ENCODE assay signal across 2 cellular contexts in the genomic region with DNA sequence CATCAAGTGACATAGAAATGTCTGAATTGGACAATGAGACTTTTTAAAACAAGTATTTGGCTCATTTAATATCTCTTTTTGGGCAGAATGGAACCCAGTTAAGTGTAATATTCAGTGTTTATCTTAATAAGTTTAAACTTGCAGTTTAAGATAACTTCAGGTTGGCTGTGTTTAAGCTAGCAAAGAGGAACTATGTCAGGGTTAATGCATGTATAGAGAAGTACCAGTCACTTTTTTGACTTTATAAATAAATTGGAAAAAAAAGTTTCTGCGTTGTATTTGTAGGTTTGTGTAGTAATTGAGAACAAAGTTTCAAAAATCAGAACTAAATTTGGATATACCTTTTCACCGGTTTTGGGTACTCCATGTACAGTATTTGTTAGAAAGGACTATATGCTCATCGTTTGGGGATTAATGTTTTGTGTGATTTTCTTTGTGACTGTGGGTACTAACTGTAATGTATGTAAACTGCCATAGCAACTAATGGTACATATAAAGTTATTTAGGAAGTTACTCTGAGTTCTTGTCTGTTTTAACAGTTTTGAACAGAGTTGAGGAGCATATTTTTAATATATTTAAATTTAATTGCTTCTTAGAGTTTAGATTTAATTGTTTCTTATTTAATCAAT.
A peak's percentile ranks its signal among the peaks of the same experiment; 100 is the strongest.
TF ChIP-seq lines count a peak whose summit lies in the region.

No MANE protein-coding gene starts in this region.

TF ChIP-seq in Ishikawa, 13 proteins besides CTCF, POLR2A, EP300 and RAD21:
- TF ChIP-seq, protein P1, sequence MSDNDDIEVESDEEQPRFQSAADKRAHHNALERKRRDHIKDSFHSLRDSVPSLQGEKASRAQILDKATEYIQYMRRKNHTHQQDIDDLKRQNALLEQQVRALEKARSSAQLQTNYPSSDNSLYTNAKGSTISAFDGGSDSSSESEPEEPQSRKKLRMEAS (IDR thresholded peaks at IDR 0.05) = 0 out of 2 replicates have a peak, but pooled peaks have one; percentile 21
- TF ChIP-seq TAF1 (IDR thresholded peaks at IDR 0.05; ENCODE audit: low read depth) = no peak

TF ChIP-seq in GM23338, 12 proteins besides CTCF, POLR2A, EP300 and RAD21:
- TF ChIP-seq, protein P2, sequence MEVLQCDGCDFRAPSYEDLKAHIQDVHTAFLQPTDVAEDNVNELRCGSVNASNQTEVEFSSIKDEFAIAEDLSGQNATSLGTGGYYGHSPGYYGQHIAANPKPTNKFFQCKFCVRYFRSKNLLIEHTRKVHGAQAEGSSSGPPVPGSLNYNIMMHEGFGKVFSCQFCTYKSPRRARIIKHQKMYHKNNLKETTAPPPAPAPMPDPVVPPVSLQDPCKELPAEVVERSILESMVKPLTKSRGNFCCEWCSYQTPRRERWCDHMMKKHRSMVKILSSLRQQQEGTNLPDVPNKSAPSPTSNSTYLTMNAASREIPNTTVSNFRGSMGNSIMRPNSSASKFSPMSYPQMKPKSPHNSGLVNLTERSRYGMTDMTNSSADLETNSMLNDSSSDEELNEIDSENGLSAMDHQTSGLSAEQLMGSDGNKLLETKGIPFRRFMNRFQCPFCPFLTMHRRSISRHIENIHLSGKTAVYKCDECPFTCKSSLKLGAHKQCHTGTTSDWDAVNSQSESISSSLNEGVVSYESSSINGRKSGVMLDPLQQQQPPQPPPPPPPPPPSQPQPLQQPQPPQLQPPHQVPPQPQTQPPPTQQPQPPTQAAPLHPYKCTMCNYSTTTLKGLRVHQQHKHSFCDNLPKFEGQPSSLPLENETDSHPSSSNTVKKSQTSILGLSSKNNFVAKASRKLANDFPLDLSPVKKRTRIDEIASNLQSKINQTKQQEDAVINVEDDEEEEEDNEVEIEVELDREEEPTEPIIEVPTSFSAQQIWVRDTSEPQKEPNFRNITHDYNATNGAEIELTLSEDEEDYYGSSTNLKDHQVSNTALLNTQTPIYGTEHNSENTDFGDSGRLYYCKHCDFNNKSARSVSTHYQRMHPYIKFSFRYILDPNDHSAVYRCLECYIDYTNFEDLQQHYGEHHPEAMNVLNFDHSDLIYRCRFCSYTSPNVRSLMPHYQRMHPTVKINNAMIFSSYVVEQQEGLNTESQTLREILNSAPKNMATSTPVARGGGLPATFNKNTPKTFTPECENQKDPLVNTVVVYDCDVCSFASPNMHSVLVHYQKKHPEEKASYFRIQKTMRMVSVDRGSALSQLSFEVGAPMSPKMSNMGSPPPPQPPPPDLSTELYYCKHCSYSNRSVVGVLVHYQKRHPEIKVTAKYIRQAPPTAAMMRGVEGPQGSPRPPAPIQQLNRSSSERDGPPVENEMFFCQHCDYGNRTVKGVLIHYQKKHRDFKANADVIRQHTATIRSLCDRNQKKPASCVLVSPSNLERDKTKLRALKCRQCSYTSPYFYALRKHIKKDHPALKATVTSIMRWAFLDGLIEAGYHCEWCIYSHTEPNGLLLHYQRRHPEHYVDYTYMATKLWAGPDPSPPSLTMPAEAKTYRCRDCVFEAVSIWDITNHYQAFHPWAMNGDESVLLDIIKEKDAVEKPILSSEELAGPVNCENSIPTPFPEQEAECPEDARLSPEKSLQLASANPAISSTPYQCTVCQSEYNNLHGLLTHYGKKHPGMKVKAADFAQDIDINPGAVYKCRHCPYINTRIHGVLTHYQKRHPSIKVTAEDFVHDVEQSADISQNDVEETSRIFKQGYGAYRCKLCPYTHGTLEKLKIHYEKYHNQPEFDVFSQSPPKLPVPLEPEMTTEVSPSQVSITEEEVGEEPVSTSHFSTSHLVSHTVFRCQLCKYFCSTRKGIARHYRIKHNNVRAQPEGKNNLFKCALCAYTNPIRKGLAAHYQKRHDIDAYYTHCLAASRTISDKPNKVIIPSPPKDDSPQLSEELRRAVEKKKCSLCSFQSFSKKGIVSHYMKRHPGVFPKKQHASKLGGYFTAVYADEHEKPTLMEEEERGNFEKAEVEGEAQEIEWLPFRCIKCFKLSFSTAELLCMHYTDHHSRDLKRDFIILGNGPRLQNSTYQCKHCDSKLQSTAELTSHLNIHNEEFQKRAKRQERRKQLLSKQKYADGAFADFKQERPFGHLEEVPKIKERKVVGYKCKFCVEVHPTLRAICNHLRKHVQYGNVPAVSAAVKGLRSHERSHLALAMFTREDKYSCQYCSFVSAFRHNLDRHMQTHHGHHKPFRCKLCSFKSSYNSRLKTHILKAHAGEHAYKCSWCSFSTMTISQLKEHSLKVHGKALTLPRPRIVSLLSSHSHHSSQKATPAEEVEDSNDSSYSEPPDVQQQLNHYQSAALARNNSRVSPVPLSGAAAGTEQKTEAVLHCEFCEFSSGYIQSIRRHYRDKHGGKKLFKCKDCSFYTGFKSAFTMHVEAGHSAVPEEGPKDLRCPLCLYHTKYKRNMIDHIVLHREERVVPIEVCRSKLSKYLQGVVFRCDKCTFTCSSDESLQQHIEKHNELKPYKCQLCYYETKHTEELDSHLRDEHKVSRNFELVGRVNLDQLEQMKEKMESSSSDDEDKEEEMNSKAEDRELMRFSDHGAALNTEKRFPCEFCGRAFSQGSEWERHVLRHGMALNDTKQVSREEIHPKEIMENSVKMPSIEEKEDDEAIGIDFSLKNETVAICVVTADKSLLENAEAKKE (CRISPR knock-in tag; IDR thresholded peaks at IDR 0.05) = no peak
- TF ChIP-seq STAT1 (IDR thresholded peaks at IDR 0.05; ENCODE audit: unreplicated experiment) (no peak), NANOG (IDR thresholded peaks at IDR 0.05; ENCODE audit: borderline replicate concordance) (no peak), EZH2 (IDR thresholded peaks at IDR 0.05; ENCODE audit: low read depth, unreplicated experiment) (no peak), EZH2phosphoT487 (IDR thresholded peaks at IDR 0.05; ENCODE audit: unreplicated experiment) (no peak), ETS1 (IDR thresholded peaks at IDR 0.05) (no peak), CREB1 (CRISPR knock-in tag; IDR thresholded peaks at IDR 0.05; ENCODE audit: low read depth) (no peak)
- TF ChIP-seq, protein P3, sequence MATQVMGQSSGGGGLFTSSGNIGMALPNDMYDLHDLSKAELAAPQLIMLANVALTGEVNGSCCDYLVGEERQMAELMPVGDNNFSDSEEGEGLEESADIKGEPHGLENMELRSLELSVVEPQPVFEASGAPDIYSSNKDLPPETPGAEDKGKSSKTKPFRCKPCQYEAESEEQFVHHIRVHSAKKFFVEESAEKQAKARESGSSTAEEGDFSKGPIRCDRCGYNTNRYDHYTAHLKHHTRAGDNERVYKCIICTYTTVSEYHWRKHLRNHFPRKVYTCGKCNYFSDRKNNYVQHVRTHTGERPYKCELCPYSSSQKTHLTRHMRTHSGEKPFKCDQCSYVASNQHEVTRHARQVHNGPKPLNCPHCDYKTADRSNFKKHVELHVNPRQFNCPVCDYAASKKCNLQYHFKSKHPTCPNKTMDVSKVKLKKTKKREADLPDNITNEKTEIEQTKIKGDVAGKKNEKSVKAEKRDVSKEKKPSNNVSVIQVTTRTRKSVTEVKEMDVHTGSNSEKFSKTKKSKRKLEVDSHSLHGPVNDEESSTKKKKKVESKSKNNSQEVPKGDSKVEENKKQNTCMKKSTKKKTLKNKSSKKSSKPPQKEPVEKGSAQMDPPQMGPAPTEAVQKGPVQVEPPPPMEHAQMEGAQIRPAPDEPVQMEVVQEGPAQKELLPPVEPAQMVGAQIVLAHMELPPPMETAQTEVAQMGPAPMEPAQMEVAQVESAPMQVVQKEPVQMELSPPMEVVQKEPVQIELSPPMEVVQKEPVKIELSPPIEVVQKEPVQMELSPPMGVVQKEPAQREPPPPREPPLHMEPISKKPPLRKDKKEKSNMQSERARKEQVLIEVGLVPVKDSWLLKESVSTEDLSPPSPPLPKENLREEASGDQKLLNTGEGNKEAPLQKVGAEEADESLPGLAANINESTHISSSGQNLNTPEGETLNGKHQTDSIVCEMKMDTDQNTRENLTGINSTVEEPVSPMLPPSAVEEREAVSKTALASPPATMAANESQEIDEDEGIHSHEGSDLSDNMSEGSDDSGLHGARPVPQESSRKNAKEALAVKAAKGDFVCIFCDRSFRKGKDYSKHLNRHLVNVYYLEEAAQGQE (IDR thresholded peaks at IDR 0.05; ENCODE audit: unreplicated experiment) = no peak
TF ChIP-seq in GM23338: peak in this region for 0.
